ENCODE assay signal across 9 cellular contexts in the genomic region with DNA sequence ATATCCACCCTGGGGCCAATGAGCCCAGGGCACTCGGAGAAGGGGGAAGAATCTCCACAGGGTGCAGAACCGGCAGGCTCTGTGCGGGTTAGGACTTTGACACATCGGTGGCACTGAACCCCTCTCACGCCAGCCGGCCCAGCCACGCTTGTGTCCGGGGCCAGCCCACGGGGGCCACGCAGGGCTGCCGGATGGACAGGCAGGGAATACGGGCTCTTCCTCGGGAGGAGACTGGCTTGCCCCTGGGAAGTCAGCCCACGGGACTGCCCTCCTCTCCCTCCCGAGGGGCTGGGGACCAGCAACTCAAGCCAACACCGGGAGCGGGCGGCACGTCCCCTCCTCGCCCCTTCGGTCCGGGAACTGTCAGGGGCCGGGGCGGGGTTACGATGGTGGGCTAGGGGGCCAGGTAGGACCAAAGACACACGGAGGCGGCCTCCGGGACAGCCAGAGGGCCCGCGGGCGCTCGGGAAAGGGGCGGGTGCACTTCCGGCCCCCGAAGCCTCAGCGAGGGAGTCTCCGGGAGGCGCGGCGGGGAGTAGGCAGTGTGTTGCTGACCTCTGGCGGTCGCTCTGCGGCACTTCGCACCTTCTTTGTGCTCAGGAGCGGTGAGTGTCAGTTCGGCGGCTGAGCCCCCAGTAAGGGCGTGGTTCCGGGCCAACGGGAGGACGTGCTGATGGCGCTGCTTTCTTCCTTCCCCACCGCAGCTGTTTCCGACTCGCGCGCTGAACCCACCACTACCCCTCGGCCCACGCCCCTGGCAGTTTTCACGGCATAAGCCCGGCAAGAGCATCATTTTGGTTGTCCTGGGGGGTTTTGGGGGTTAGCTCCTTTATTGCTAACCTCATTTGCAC. TPM values are rescaled to one million over a fixed set of nuclear protein-coding genes. Genes with fewer than 3 reads are reported as not detected.
DNase-seq lines count a peak whose midpoint lies in the region; ATAC-seq and TF ChIP-seq lines count a peak whose summit lies in the region.
"Had no signal": no experiment of that assay in that cellular context is flagged by ENCODE, and none has a peak within 500 bp of the region (broad histone marks: within the 10 kb centered on the region; RNA-seq: fewer than 3 reads in every experiment).

No MANE protein-coding gene starts in this region.

- H3K36me3 ChIP-seq in left lung = no peaks in the 10 kb centered on the region

- H3K27ac Mint-ChIP-seq in activated CD4-positive, alpha-beta T cell treated with anti-CD3 and anti-CD28 coated beads for 36 hours = peak overlapping the region; percentile 82

- no peaks in the 10 kb centered on the region for H3K27me3 Mint-ChIP-seq in activated CD4-positive, alpha-beta T cell treated with anti-CD3 and anti-CD28 coated beads for 36 hours

- peaks cover 7% of the 10 kb centered on the region for H3K4me1 Mint-ChIP-seq in activated CD4-positive, alpha-beta T cell treated with anti-CD3 and anti-CD28 coated beads for 36 hours

- H3K9me3 ChIP-seq in left lung = no peaks in the 10 kb centered on the region

- H3K4me1 ChIP-seq in left lung = peaks cover 0 to 12% of the 10 kb centered on the region in 2 donors

- DNase-seq in AG20443 (ENCODE audit: low spot score) = peak; percentile 96
- DNase-seq in NCI-H446 (lab: John Stamatoyannopoulos, UW) = peak; percentile 31 to 69
- peak; percentile 95 for DNase-seq in activated CD4-positive, alpha-beta T cell treated with anti-CD3 and anti-CD28 coated beads for 36 hours
- peak; percentile 75 for DNase-seq in dedifferentiated amniotic fluid mesenchymal stem cell (ENCODE audit: extremely low spot score)
- DNase-seq in left lung = peak; percentile 85 to 95
- peak; percentile 86 to 89 for DNase-seq in stimulated activated CD4-positive, alpha-beta T cell treated with anti-CD3 and anti-CD28 coated beads, Interleukin-2, amount 100 ng/mL, for 24 hours

- H3K4me3 ChIP-seq in left lung = peak overlapping the region; percentile 50 to 60

- intact Hi-C loops in activated CD4-positive, alpha-beta T cell treated with anti-CD3 and anti-CD28 coated beads for 36 hours (cut with DNase I, micrococcal nuclease) = loop anchor here (1.0 to 5.0 kb wide), 9 partner anchors 50 to 379 kb away; a partner anchor contains a TSS
- intact Hi-C loops in left lung (cut with DNase I) = loop anchor here in 1 of 2 donors (2.0 to 5.0 kb wide), 2 partner anchors 49 to 100 kb away; no protein-coding TSS in a partner anchor

- ATAC-seq in GM18909 (IDR thresholded peaks at IDR 0.05; ENCODE audit: poor library complexity, unreplicated experiment) = peak; percentile 98
- ATAC-seq in HG03159 (IDR thresholded peaks at IDR 0.05; ENCODE audit: unreplicated experiment) = peak; percentile 99
- ATAC-seq in activated CD4-positive, alpha-beta T cell treated with anti-CD3 and anti-CD28 coated beads for 36 hours = peak; percentile 99
- ATAC-seq in left lung = peak; percentile 100

- CTCF ChIA-PET in activated CD4-positive, alpha-beta T cell treated with anti-CD3 and anti-CD28 coated beads for 36 hours (lab: Charles Lee) = interaction anchor here (0.5 to 2.1 kb wide), 11 partner anchors 42 to 548 kb away, joined by 3 to 25 read pairs (median 5); no protein-coding TSS in a partner anchor

- no peaks in the 10 kb centered on the region for H3K9me3 Mint-ChIP-seq in activated CD4-positive, alpha-beta T cell treated with anti-CD3 and anti-CD28 coated beads for 36 hours (ENCODE audit: low read depth)

- no peaks in the 10 kb centered on the region for H3K36me3 Mint-ChIP-seq in activated CD4-positive, alpha-beta T cell treated with anti-CD3 and anti-CD28 coated beads for 36 hours (ENCODE audit: low read depth)

- peak overlapping the region; percentile 24 to 45 for H3K27ac ChIP-seq in left lung

- peak; percentile 90 to 91 for TF ChIP-seq CTCF in left lung (IDR thresholded peaks at IDR 0.05)

- POLR2A ChIA-PET in activated CD4-positive, alpha-beta T cell treated with anti-CD3 and anti-CD28 coated beads for 36 hours (lab: Charles Lee) = no interaction called here

- H3K27me3 ChIP-seq in left lung = peaks cover 0 to 13% of the 10 kb centered on the region in 2 donors

- H3K4me3 Mint-ChIP-seq in activated CD4-positive, alpha-beta T cell treated with anti-CD3 and anti-CD28 coated beads for 36 hours = peak overlapping the region; percentile 66

RNA-seq across cellular contexts. Expression of a gene that starts 5.1 kb away (rescaled TPM):
- not detected for total RNA-seq in activated CD4-positive, alpha-beta T cell treated with anti-CD3 and anti-CD28 coated beads for 36 hours
- total RNA-seq in left lung = not detected
- total RNA-seq: activated CD8-positive, alpha-beta memory T cell treated with anti-CD3 and anti-CD28 coated beads for 36 hours had no signal

RNA-seq across cellular contexts. Expression of a gene that starts 25.1 kb away (rescaled TPM):
- 1 to 10 TPM; 1.1 to 1.3 TPM for total RNA-seq in activated CD4-positive, alpha-beta T cell treated with anti-CD3 and anti-CD28 coated beads for 36 hours
- total RNA-seq in left lung = 1 to 10 TPM; 6.7 to 7.1 TPM

Comparison
In these comparisons a context has a peak if more than half of its experiments do, and no peak if none do; other contexts are left out.
1. Peak in every context shown above with its lines: DNase-seq, ATAC-seq, H3K4me3 ChIP-seq and H3K27ac ChIP-seq.